In genomic region chr11:77558380-77558779, GRCh38 we compare ENCODE assay signal across 19 cellular contexts. TPM values are rescaled to one million over a fixed set of nuclear protein-coding genes. Genes with fewer than 3 reads are reported as not detected.
DNase-seq lines count a peak whose midpoint lies in the region; ATAC-seq, FAIRE-seq and TF ChIP-seq lines count a peak whose summit lies in the region.
"Had no signal": no experiment of that assay in that cellular context is flagged by ENCODE, and none has a peak within 500 bp of the region (broad histone marks: within the 10 kb centered on the region; RNA-seq: fewer than 3 reads in every experiment).

No MANE protein-coding gene starts in this region.

- peak overlapping the region; percentile 36; the same call in 1 of the 2 replicates for H2BK120ac ChIP-seq in IMR-90 (ENCODE audit: low read depth, low read length)

- H3K23ac ChIP-seq in IMR-90 (ENCODE audit: low read depth, low read length): no peak overlapping the region

- no peak overlapping the region for H3K4me3 Mint-ChIP-seq in neural crest cell

- CTCF ChIA-PET in A549 (lab: Yijun Ruan, JAX) (interaction anchor here (0.7 to 2.3 kb wide), 7 partner anchors 10 to 518 kb away, joined by 3 to 7 read pairs (median 4); partner anchors contain the start of gene OMP), IMR-90 (lab: Yijun Ruan, JAX) (interaction anchor here (0.7 kb wide), 1 partner anchor 363 kb away, joined by 4 read pairs; no protein-coding TSS in a partner anchor), K562 (lab: Yijun Ruan, JAX; ENCODE audit: low intra/inter-chr PET ratio) (no interaction called here)

- WGBS in A549 (ENCODE audit: missing lambda C conversion rate): 42% methylated on average over 4 of the region's 4 CpGs
- WGBS in IMR-90 (ENCODE audit: extremely low coverage in 2 of 2, insufficient read length in 1 of 2), 2 experiments: 100% methylated on average over 1 of the region's 4 CpGs; no CpG with 5 or more reads in 1 of the 2 experiments
- WGBS in K562 (ENCODE audit: insufficient coverage, low coverage, missing lambda C conversion rate): 3% methylated on average over 4 of the region's 4 CpGs

- no peak for DNase-seq in A549 (ENCODE audit: low read depth in 1 of 2, low spot score in 1 of 2)
- no peak for DNase-seq in IMR-90
- peak in 2 of 4 experiments; percentile 5 to 18 for DNase-seq in K562 (ENCODE audit: extremely low read depth in 1 of 4, low spot score in 3 of 4)
- no peak for DNase-seq in neural crest cell (ENCODE audit: low read depth, low spot score)
- no peak for DNase-seq in MG63
- DNase-seq in stimulated activated CD4-positive, alpha-beta T cell treated with anti-CD3 and anti-CD28 coated beads, Interleukin-2, amount 100 ng/mL, for 24 hours: no peak
- no peak for DNase-seq in SHP77 treated with DMSO at 0.1 percent for 48 hours (lab: John Stamatoyannopoulos, UW)
- DNase-seq: 8988T, DMS 273 treated with DMSO at 0.1 percent for 48 hours, NCI-H1092 treated with DMSO at 0.1 percent for 48 hours, NCI-H1694 treated with DMSO at 0.1 percent for 48 hours, NCI-H2107, NCI-H345, NCI-H69, RPMI8226 had no signal

- in situ Hi-C loops in IMR-90 (cut with MboI; ENCODE audit: low sequenced_read_pairs) (no loop called here), K562 (cut with MboI) (no loop called here)

- TF ChIP-seq RAD21 in A549 (conservative IDR thresholded peaks at IDR 0.05 in 1 of 2, IDR thresholded peaks at IDR 0.05 in 1 of 2) (no peak), IMR-90 (IDR thresholded peaks at IDR 0.05; ENCODE audit: low read length) (no peak), K562 (CRISPR knock-in tag; conservative IDR thresholded peaks at IDR 0.05 in 1 of 2, IDR thresholded peaks at IDR 0.05 in 1 of 2) (no peak)

- peak overlapping the region; percentile 71 for H3K27ac Mint-ChIP-seq in neural crest cell (ENCODE audit: unreplicated experiment)

- no peak overlapping the region for H3K14ac ChIP-seq in IMR-90 (replicated peaks; ENCODE audit: low read depth, low read length)

- peak overlapping the region; percentile 29 to 77; a peak in 4 of 6 replicates for H3K27ac ChIP-seq in A549
- H3K27ac ChIP-seq in IMR-90 (ENCODE audit: insufficient read depth, low read length): no peak overlapping the region
- H3K27ac ChIP-seq in K562 (ENCODE audit: extremely low read depth, low read depth, low read length): no peak overlapping the region
- H3K27ac ChIP-seq: BLaER1 treated with 17β-estradiol and CSF1 and Interleukin-3, amounts not matched to agents 10 nM and 100 nM had no signal

- H2BK5ac ChIP-seq in IMR-90 (ENCODE audit: low read depth, low read length, poor library complexity, severe bottlenecking): no peak overlapping the region

- intact Hi-C loops in IMR-90 (cut with micrococcal nuclease): no loop called here
- intact Hi-C loops in K562 (cut with micrococcal nuclease): no loop called here

- H3K27me3 ChIP-seq in IMR-90 (ENCODE audit: control insufficient read depth, insufficient read depth, low read length) (no peaks in the 10 kb centered on the region), K562 (ENCODE audit: control insufficient read depth in 2 of 2, insufficient read depth in 2 of 2, low read length in 2 of 2) (no peaks in the 10 kb centered on the region), MG63 (no peaks in the 10 kb centered on the region)
- H3K27me3 ChIP-seq: BLaER1 treated with 17β-estradiol and CSF1 and Interleukin-3, amounts not matched to agents 10 nM and 100 nM had no signal

- H3K9me1 ChIP-seq in IMR-90 (ENCODE audit: insufficient read depth, low read length) (peaks cover 7% of the 10 kb centered on the region), K562 (ENCODE audit: control insufficient read depth, insufficient read depth, low read length) (no peaks in the 10 kb centered on the region)

- H3K4me3 ChIP-seq in A549: no peak overlapping the region
- no peak overlapping the region for H3K4me3 ChIP-seq in IMR-90 (ENCODE audit: insufficient read depth, low read depth, low read length)
- no peak overlapping the region for H3K4me3 ChIP-seq in K562
- H3K4me3 ChIP-seq in MG63: no peak overlapping the region
- H3K4me3 ChIP-seq: BLaER1 treated with 17β-estradiol and CSF1 and Interleukin-3, amounts not matched to agents 10 nM and 100 nM; HAP-1 had no signal

- H2BK15ac ChIP-seq in IMR-90 (ENCODE audit: low read depth, low read length): peak overlapping the region; percentile 10; the same call in 1 of the 3 replicates

- FAIRE-seq in A549 (lab: Jason Lieb, UNC) (no peak), K562 (lab: Jason Lieb, UNC) (no peak)

- H3K27me3 Mint-ChIP-seq in neural crest cell (ENCODE audit: low read depth): no peaks in the 10 kb centered on the region

- H3K4me1 ChIP-seq in A549 (peaks cover 27% of the 10 kb centered on the region), IMR-90 (ENCODE audit: control insufficient read depth, insufficient read depth, low read length) (peaks cover 13% of the 10 kb centered on the region), K562 (replicated peaks in 1 of 2; ENCODE audit: control insufficient read depth in 2 of 2, insufficient read depth in 2 of 2, low read length in 2 of 2) (peaks cover 4 to 7% of the 10 kb centered on the region in 2 experiments; a peak in 1 of 5 replicates)
- H3K4me1 ChIP-seq: BLaER1 treated with 17β-estradiol and CSF1 and Interleukin-3, amounts not matched to agents 10 nM and 100 nM; HAP-1 had no signal

- no peak overlapping the region for H4K8ac ChIP-seq in IMR-90 (ENCODE audit: low read depth in 2 of 2, low read length in 2 of 2)

- no peaks in the 10 kb centered on the region for H3K79me1 ChIP-seq in IMR-90 (ENCODE audit: low read depth in 1 of 2, low read length in 2 of 2)

- no peak overlapping the region for H2AFZ ChIP-seq in IMR-90 (replicated peaks; ENCODE audit: low read length, poor library complexity)
- H2AFZ ChIP-seq in K562 (ENCODE audit: low read depth, low read length): no peak overlapping the region

- H3K4me1 Mint-ChIP-seq in neural crest cell: no peaks in the 10 kb centered on the region

- peaks cover 3% of the 10 kb centered on the region; the same call in 2 of the 3 replicates for H3K9me3 ChIP-seq in A549
- peaks cover 2% of the 10 kb centered on the region for H3K9me3 ChIP-seq in IMR-90 (ENCODE audit: control insufficient read depth, insufficient read depth, low read length)
- no peaks in the 10 kb centered on the region for H3K9me3 ChIP-seq in K562 (replicated peaks; ENCODE audit: control insufficient read depth, insufficient read depth, low read depth, low read length)
- H3K9me3 ChIP-seq in MG63: peaks cover 20% of the 10 kb centered on the region
- H3K9me3 ChIP-seq: HAP-1 had no signal

- H4K91ac ChIP-seq in IMR-90 (ENCODE audit: insufficient read depth, low read depth, low read length): peak overlapping the region; percentile 39; the same call in 1 of the 2 replicates

- TF ChIP-seq POLR2A in A549 (IDR thresholded peaks at IDR 0.05; ENCODE audit: low read length) (no peak), IMR-90 (IDR thresholded peaks at IDR 0.05; ENCODE audit: low read depth, low read length) (no peak), K562 (conservative IDR thresholded peaks at IDR 0.05) (no peak)

- no peaks in the 10 kb centered on the region for H3K36me3 ChIP-seq in IMR-90 (ENCODE audit: control insufficient read depth, insufficient read depth, low read length)
- no peaks in the 10 kb centered on the region for H3K36me3 ChIP-seq in K562 (ENCODE audit: control insufficient read depth, insufficient read depth, low read length)
- no peaks in the 10 kb centered on the region for H3K36me3 ChIP-seq in MG63
- H3K36me3 ChIP-seq: BLaER1 treated with 17β-estradiol and CSF1 and Interleukin-3, amounts not matched to agents 10 nM and 100 nM; HAP-1 had no signal

- 0 out of 2 replicates have a peak overlapping the region, but pooled peaks have one; percentile 14 for H2BK20ac ChIP-seq in IMR-90 (ENCODE audit: low read depth, low read length)

- H3K56ac ChIP-seq in IMR-90 (ENCODE audit: extremely low read depth, insufficient read depth, low read length): no peak overlapping the region

- no peak overlapping the region for H3K18ac ChIP-seq in IMR-90 (ENCODE audit: low read depth, low read length)

- ATAC-seq in A549 (peak in 1 of 2 experiments; percentile 53; a peak in 3 of 6 replicates), IMR-90 (ENCODE audit: low read depth) (no peak), K562 (no peak), HG03097 (IDR thresholded peaks at IDR 0.05; ENCODE audit: low FRiP score, unreplicated experiment) (no peak)

- TF ChIP-seq EP300 in A549 (IDR thresholded peaks at IDR 0.05): no peak
- TF ChIP-seq EP300 in K562 (IDR thresholded peaks at IDR 0.05; ENCODE audit: low read length): peak; percentile 35; the same call in 1 of the 2 replicates

- H3K4me2 ChIP-seq in A549 (no peak overlapping the region), IMR-90 (ENCODE audit: low read depth, low read length) (no peak overlapping the region), K562 (ENCODE audit: insufficient read depth, low read length) (no peak overlapping the region)
- H3K4me2 ChIP-seq: BLaER1 treated with 17β-estradiol and CSF1 and Interleukin-3, amounts not matched to agents 10 nM and 100 nM had no signal

- H3K36me3 Mint-ChIP-seq in neural crest cell (ENCODE audit: low read depth): no peaks in the 10 kb centered on the region

- dilution Hi-C loops in IMR-90 (cut with HindIII; ENCODE audit: low sequenced_read_pairs, unreplicated experiment): no loop called here

- no peaks in the 10 kb centered on the region for H3K79me2 ChIP-seq in K562 (ENCODE audit: control insufficient read depth, insufficient read depth, low read length)

- H4K20me1 ChIP-seq in IMR-90 (ENCODE audit: insufficient read depth, low read length) (no peaks in the 10 kb centered on the region), K562 (replicated peaks; ENCODE audit: control insufficient read depth, insufficient read depth, low read length) (no peaks in the 10 kb centered on the region)
- H4K20me1 ChIP-seq: BLaER1 treated with 17β-estradiol and CSF1 and Interleukin-3, amounts not matched to agents 10 nM and 100 nM had no signal

- no peak for TF ChIP-seq CTCF in A549 (IDR thresholded peaks at IDR 0.05)
- TF ChIP-seq CTCF in IMR-90 (conservative IDR thresholded peaks at IDR 0.05; ENCODE audit: low read depth, low read length): no peak
- TF ChIP-seq CTCF in K562 (IDR thresholded peaks at IDR 0.05 in 2 of 3, conservative IDR thresholded peaks at IDR 0.05 in 1 of 3; ENCODE audit: insufficient read depth in 2 of 3, low read depth in 1 of 3, low read length in 3 of 3): no peak
- no peak for TF ChIP-seq CTCF in neural crest cell (conservative IDR thresholded peaks at IDR 0.05)

- no peak overlapping the region for H2AK9ac ChIP-seq in IMR-90 (replicated peaks; ENCODE audit: low read depth, low read length, poor library complexity)

- H2AK5ac ChIP-seq in IMR-90 (ENCODE audit: low read depth, low read length): peak overlapping the region; percentile 25; the same call in 1 of the 2 replicates

- POLR2A ChIA-PET in A549 (lab: Yijun Ruan, JAX): no interaction called here
- POLR2A ChIA-PET in IMR-90 (lab: Charles Lee; ENCODE audit: unreplicated experiment): interaction anchor here (0.6 kb wide), 1 partner anchor 13 kb away, joined by 5 read pairs; no protein-coding TSS in a partner anchor
- POLR2A ChIA-PET in K562 (lab: Yijun Ruan, JAX): no interaction called here

- H3K9ac ChIP-seq in IMR-90 (ENCODE audit: low read depth, low read length) (no peak overlapping the region), K562 (ENCODE audit: insufficient read depth in 1 of 2, low read depth in 2 of 2, low read length in 2 of 2) (no peak overlapping the region)
- H3K9ac ChIP-seq: BLaER1 treated with 17β-estradiol and CSF1 and Interleukin-3, amounts not matched to agents 10 nM and 100 nM had no signal

- no peak overlapping the region for H3K4ac ChIP-seq in IMR-90 (ENCODE audit: low read depth, low read length)

- BruUV-seq in IMR-90 (replicated peaks; lab: Mats Ljungman, UMichigan) (no TSS peak), K562 (replicated peaks; lab: Mats Ljungman, UMichigan) (no TSS peak)

- no peak overlapping the region for H4K5ac ChIP-seq in IMR-90 (ENCODE audit: low read depth, low read length)

- no peaks in the 10 kb centered on the region for H3K9me3 Mint-ChIP-seq in neural crest cell

RNA-seq across cellular contexts. Expression of gene AQP11, which starts 31.4 kb away (rescaled TPM):
- 2.3 and 2.4 TPM in 2 replicates for polyA plus RNA-seq in A549 (2011; rRNA removed)
- polyA plus RNA-seq in A549 (2012; cell fraction: cytosol; rRNA removed): 1.9 and 2.6 TPM in 2 replicates
- polyA plus RNA-seq in A549 (2012; cell fraction: nucleus; rRNA removed): 2.8 and 4.5 TPM in 2 replicates
- polyA plus RNA-seq in A549 (2017; fragmentation: RNase III; extraction: RNeasy Plus Mini Kit Qiagen cat#74134 plus additional on column Dnase treatment): 2.2 to 3.1 TPM (median 2.6 TPM) in 3 replicates
- polyA minus RNA-seq in A549 (2011; rRNA and poly(A)+ RNA removed): 2.1 and 2.2 TPM in 2 replicates
- total RNA-seq in IMR-90 (2012; rRNA removed): 1.1 and 1.4 TPM in 2 replicates
- polyA plus RNA-seq in IMR-90 (2012; rRNA removed): 1.1 and 1.5 TPM in 2 replicates
- polyA plus RNA-seq in IMR-90 (2012; cell fraction: cytosol; rRNA removed): 0.86 and 2.2 TPM in 2 replicates
- 1.0 and 3.2 TPM in 2 replicates for polyA plus RNA-seq in IMR-90 (2012; cell fraction: nucleus; rRNA removed; ENCODE audit: low replicate concordance)
- total RNA-seq in K562 (2011; cell fraction: chromatin; rRNA removed; ENCODE audit: low replicate concordance): 1.1 and 2.0 TPM in 2 replicates
- total RNA-seq in K562 (2011; cell fraction: nucleolus; rRNA removed): 2.0 and 2.1 TPM in 2 replicates
- 1.1 and 1.5 TPM in 2 replicates for total RNA-seq in K562 (2011; cell fraction: nucleoplasm; rRNA removed)
- total RNA-seq in K562 (2014; rRNA removed): 0.36 and 0.45 TPM in 2 replicates
- total RNA-seq in K562 (2014; rRNA removed; fragmentation: Illumina TruSeq; extraction: Trizol): 0.11 and 0.16 TPM in 2 replicates
- 0.25 and 0.34 TPM in 2 replicates for total RNA-seq in K562 (2015; rRNA removed; fragmentation: Illumina TruSeq; extraction: Trizol)
- total RNA-seq in K562 (2021): 0.35 and 0.58 TPM in 2 replicates
- polyA plus RNA-seq in K562 (2011; rRNA removed): 0.39 and 0.54 TPM in 2 replicates
- polyA plus RNA-seq in K562 (2011; cell fraction: cytosol; rRNA removed): 0.47 and 1.1 TPM in 2 replicates
- polyA plus RNA-seq in K562 (2011; cell fraction: nucleus; rRNA removed): 3.5 and 6.4 TPM in 2 replicates
- polyA plus RNA-seq in K562 (2012): 0.83 and 1.5 TPM in 2 replicates
- polyA plus RNA-seq in K562 (2014; fragmentation: Illumina TruSeq; extraction: Trizol): 0.09 and 0.18 TPM in 2 replicates
- 1 to 10 TPM in 1 of 2 experiments, under 1 TPM in 1; 0.42 to 1.0 TPM for polyA plus RNA-seq in K562 (2014; fragmentation: Nextera tagmentation; extraction: Ambion mirVana)
- 0.37 and 0.51 TPM in 2 replicates for polyA plus RNA-seq in K562 (2014; rRNA removed)
- 0.18 and 0.39 TPM in 2 replicates for polyA minus RNA-seq in K562 (2011; rRNA and poly(A)+ RNA removed)
- 0.82 TPM in 1 of 2 replicates, not detected in the other for polyA minus RNA-seq in K562 (2011; cell fraction: cytosol; rRNA and poly(A)+ RNA removed)
- 0.67 and 1.00 TPM in 2 replicates for polyA minus RNA-seq in K562 (2011; cell fraction: nucleus; rRNA and poly(A)+ RNA removed)
- 1.9 and 2.1 TPM in 2 replicates for total RNA-seq in neural crest cell
- total RNA-seq in MG63 (2014; rRNA removed; shearing (Covaris generic); ENCODE audit: low replicate concordance): not detected in 2 replicates
- total RNA-seq: OCI-LY7 had no signal

Comparison
In these comparisons a context has a peak if more than half of its experiments do, and no peak if none do; other contexts are left out.
1. H3K27ac ChIP-seq: peak in A549 (2 of 2); none in IMR-90 (single experiment) and K562 (single experiment).
2. Of the 35 proteins assayed by ChIP-seq in both K562 and A549: peak only in K562: EP300; only in A549: JUNB; in both: none; in neither: 33.